1 cellular context compared by ENCODE assay signal in genomic region chr12:67701121-67701520, GRCh38.
TF ChIP-seq lines count a peak whose summit lies in the region.

No MANE protein-coding gene starts in this region.

TF ChIP-seq in IMR-90, 13 proteins besides CTCF, POLR2A, EP300 and RAD21:
- no peak for TF ChIP-seq MXI1 (IDR thresholded peaks at IDR 0.05; ENCODE audit: borderline replicate concordance, low read depth, low read length)
- no peak for TF ChIP-seq RCOR1 (IDR thresholded peaks at IDR 0.05; ENCODE audit: insufficient replicate concordance, low read length)
- no peak for TF ChIP-seq SMC3 (IDR thresholded peaks at IDR 0.05; ENCODE audit: low read depth, low read length)
